1 cellular context compared by ENCODE assay signal in genomic region chr3:66463054-66463631, GRCh38.
TF ChIP-seq lines count a peak whose summit lies in the region.

No MANE protein-coding gene starts in this region.

TF ChIP-seq in HepG2, 621 proteins besides CTCF, POLR2A, EP300 and RAD21 (continued from another document and continues in another):
- TF ChIP-seq SOX5 (CRISPR knock-in tag; IDR thresholded peaks at IDR 0.05; ENCODE audit: borderline replicate concordance) (peak; percentile 67; the same call in 1 of the 2 replicates), ZSCAN20 (CRISPR knock-in tag; IDR thresholded peaks at IDR 0.05; ENCODE audit: borderline replicate concordance) (peak; percentile 43), FOXA3 (CRISPR knock-in tag; IDR thresholded peaks at IDR 0.05) (peak; percentile 97), ZKSCAN5 (CRISPR knock-in tag; IDR thresholded peaks at IDR 0.05) (no peak), ZNF839 (CRISPR knock-in tag; IDR thresholded peaks at IDR 0.05; ENCODE audit: borderline replicate concordance) (no peak), ZNF670 (CRISPR knock-in tag; IDR thresholded peaks at IDR 0.05; ENCODE audit: borderline replicate concordance) (peak; percentile 86; the same call in 1 of the 2 replicates), ETV5 (CRISPR knock-in tag; IDR thresholded peaks at IDR 0.05; ENCODE audit: borderline replicate concordance) (peak; percentile 31; the same call in 1 of the 2 replicates), MAFK (conservative IDR thresholded peaks at IDR 0.05 in 1 of 2, IDR thresholded peaks at IDR 0.05 in 1 of 2; ENCODE audit: low read length in 2 of 2) (peak in 1 of 2 experiments; percentile 84; a peak in 2 of 4 replicates), FOXP4 (CRISPR knock-in tag; IDR thresholded peaks at IDR 0.05) (peak; percentile 83), MIER3 (CRISPR knock-in tag; IDR thresholded peaks at IDR 0.05; ENCODE audit: borderline replicate concordance) (0 out of 2 replicates have a peak, but pooled peaks have one; percentile 51), ZSCAN12 (CRISPR knock-in tag; IDR thresholded peaks at IDR 0.05) (no peak), TCF12 (IDR thresholded peaks at IDR 0.05) (no peak), TCF12 (CRISPR knock-in tag; IDR thresholded peaks at IDR 0.05) (peak; percentile 39; the same call in 1 of the 2 replicates), ZNF614 (CRISPR knock-in tag; IDR thresholded peaks at IDR 0.05; ENCODE audit: borderline replicate concordance) (peak; percentile 66; the same call in 1 of the 2 replicates), HDAC1 (CRISPR knock-in tag; IDR thresholded peaks at IDR 0.05) (peak; percentile 91), SOX13 (IDR thresholded peaks at IDR 0.05) (0 out of 2 replicates have a peak, but pooled peaks have one; percentile 33), SOX13 (CRISPR knock-in tag; conservative IDR thresholded peaks at IDR 0.05 in 1 of 2, IDR thresholded peaks at IDR 0.05 in 1 of 2) (peak in 1 of 2 experiments; percentile 80; a peak in 2 of 4 replicates), XRCC5 (optimal IDR thresholded peaks at IDR 0.05; ENCODE audit: low read length) (no peak), ZFP90 (CRISPR knock-in tag; IDR thresholded peaks at IDR 0.05; ENCODE audit: borderline replicate concordance) (peak; percentile 71; the same call in 1 of the 2 replicates), MIER2 (CRISPR knock-in tag; IDR thresholded peaks at IDR 0.05) (no peak), SAP130 (CRISPR knock-in tag; IDR thresholded peaks at IDR 0.05; ENCODE audit: low read depth) (peak; percentile 67), GATAD1 (CRISPR knock-in tag; IDR thresholded peaks at IDR 0.05) (0 out of 2 replicates have a peak, but pooled peaks have one; percentile 38), MLXIP (CRISPR knock-in tag; IDR thresholded peaks at IDR 0.05; ENCODE audit: borderline replicate concordance) (0 out of 2 replicates have a peak, but pooled peaks have one; percentile 63), MYPOP (CRISPR knock-in tag; IDR thresholded peaks at IDR 0.05) (no peak), NR2C2 (CRISPR knock-in tag; IDR thresholded peaks at IDR 0.05; ENCODE audit: borderline replicate concordance) (peak; percentile 60; the same call in 1 of the 2 replicates), ZNF652 (CRISPR knock-in tag; IDR thresholded peaks at IDR 0.05; ENCODE audit: borderline replicate concordance, low read depth) (peak; percentile 66; the same call in 1 of the 2 replicates), ZFP37 (CRISPR knock-in tag; IDR thresholded peaks at IDR 0.05; ENCODE audit: borderline replicate concordance) (peak; percentile 62; the same call in 1 of the 2 replicates), POGZ (CRISPR knock-in tag; IDR thresholded peaks at IDR 0.05) (peak; percentile 36; the same call in 1 of the 2 replicates), MED13 (CRISPR knock-in tag; IDR thresholded peaks at IDR 0.05) (peak; percentile 76; the same call in 1 of the 2 replicates), ARID5B (CRISPR knock-in tag; IDR thresholded peaks at IDR 0.05) (peak; percentile 92), NR2F6 (IDR thresholded peaks at IDR 0.05) (peak; percentile 68), NR2F6 (CRISPR knock-in tag; IDR thresholded peaks at IDR 0.05) (peak; percentile 72), HDAC2 (CRISPR knock-in tag; IDR thresholded peaks at IDR 0.05) (peak; percentile 88), ZNF580 (CRISPR knock-in tag; IDR thresholded peaks at IDR 0.05; ENCODE audit: borderline replicate concordance, low read depth) (0 out of 2 replicates have a peak, but pooled peaks have one; percentile 21), SRF (IDR thresholded peaks at IDR 0.05; ENCODE audit: low read depth, low read length) (no peak), PAXIP1 (CRISPR knock-in tag; conservative IDR thresholded peaks at IDR 0.05) (peak; percentile 94), MIXL1 (CRISPR knock-in tag; IDR thresholded peaks at IDR 0.05) (peak; percentile 86), DPF2 (CRISPR knock-in tag; IDR thresholded peaks at IDR 0.05; ENCODE audit: borderline replicate concordance, low read depth) (peak; percentile 87), HNF1A (IDR thresholded peaks at IDR 0.05; ENCODE audit: low read depth) (no peak), HNF1A (CRISPR knock-in tag; IDR thresholded peaks at IDR 0.05; ENCODE audit: borderline replicate concordance) (peak; percentile 52; the same call in 1 of the 2 replicates), ZNF782 (CRISPR knock-in tag; IDR thresholded peaks at IDR 0.05; ENCODE audit: borderline replicate concordance) (peak; percentile 32; the same call in 1 of the 2 replicates), MEIS2 (CRISPR knock-in tag; IDR thresholded peaks at IDR 0.05) (no peak), BATF2 (CRISPR knock-in tag; IDR thresholded peaks at IDR 0.05) (no peak), ARNT2 (CRISPR knock-in tag; IDR thresholded peaks at IDR 0.05; ENCODE audit: low read depth) (0 out of 2 replicates have a peak, but pooled peaks have one; percentile 40), SRSF4 (IDR thresholded peaks at IDR 0.05; ENCODE audit: low read depth, low read length, poor library complexity, severe bottlenecking) (no peak)
